Comparison of ENCODE assay signal across 27 cellular contexts in genomic region chr6:151566557-151566956, GRCh38.
"Had no signal": no experiment of that assay in that cellular context is flagged by ENCODE, and none has a peak within 500 bp of the region (broad histone marks: within the 10 kb centered on the region; RNA-seq: fewer than 3 reads in every experiment).

No MANE protein-coding gene starts in this region.

- H3K4me3 Mint-ChIP-seq: activated naive CD8-positive, alpha-beta T cell; brain; IgD-negative memory B cell had no signal

- DNase-seq: activated CD4-positive, alpha-beta T cell treated with anti-CD3 and anti-CD28 coated beads for 48 hours; activated CD4-positive, alpha-beta T cell treated with anti-CD3 and anti-CD28 coated beads, Interleukin-2, amount 50 U/mL, for 48 hours; activated CD4-positive, CD25-positive, alpha-beta regulatory T cell; activated effector memory CD4-positive, alpha-beta T cell treated with Interleukin-2 at 50 U/mL for 16 hours; activated naive CD4-positive, alpha-beta T cell treated with Interleukin-2 at 50 U/mL for 16 hours; amygdala; cerebellar nuclear complex; KG1; NCI-H1092; NCI-H1417 treated with DMSO at 0.1 percent for 48 hours; NCI-H1694; NCI-H2029; NCI-H2107; NCI-H345; NCI-H510A treated with DMSO at 0.1 percent for 48 hours; NCI-H69; NK-92 treated with Interleukin-12 subunit alpha and Interleukin-12 subunit beta, amount 100 ng/mL, for 24 hours; OCI-M1; Peyer's patch; Right ventricle myocardium superior; SJCRH30; SK-N-SH had no signal

- H3K27me3 ChIP-seq: cardiac muscle cell, Peyer's patch, SJCRH30 had no signal

- FAIRE-seq: astrocyte had no signal

- H3K36me3 Mint-ChIP-seq: IgD-negative memory B cell had no signal

- H3K4me3 ChIP-seq: cardiac muscle cell, Peyer's patch, SJCRH30 had no signal

- H3K27ac Mint-ChIP-seq: activated naive CD8-positive, alpha-beta T cell; brain; IgD-negative memory B cell had no signal

- H3K36me3 ChIP-seq: cardiac muscle cell, Peyer's patch, SJCRH30 had no signal

- H3K4me1 Mint-ChIP-seq: brain, IgD-negative memory B cell had no signal
